In genomic region chr20:57317789-57318371, GRCh38 we compare ENCODE assay signal across 29 cellular contexts. TPM values are rescaled to one million over a fixed set of nuclear protein-coding genes. Genes with fewer than 3 reads are reported as not detected.
A peak's percentile ranks its signal among the peaks of the same experiment; 100 is the strongest.
DNase-seq lines count a peak whose midpoint lies in the region; ATAC-seq and TF ChIP-seq lines count a peak whose summit lies in the region.
"Had no signal": no experiment of that assay in that cellular context is flagged by ENCODE, and none has a peak within 500 bp of the region (broad histone marks: within the 10 kb centered on the region; RNA-seq: fewer than 3 reads in every experiment).

No MANE protein-coding gene starts in this region.

- H3K27me3 ChIP-seq in Karpas-422 (ENCODE audit: low read length): no peaks in the 10 kb centered on the region
- H3K27me3 ChIP-seq: sigmoid colon, uterus had no signal

- no peak overlapping the region for H3K27ac Mint-ChIP-seq in activated CD8-positive, alpha-beta T cell treated with anti-CD3 and anti-CD28 coated beads for 36 hours
- H3K27ac Mint-ChIP-seq in nephron progenitor cell: peak overlapping the region; percentile 88
- H3K27ac Mint-ChIP-seq in Calu3 (ENCODE audit: unreplicated experiment): no peak overlapping the region
- H3K27ac Mint-ChIP-seq: activated naive CD4-positive, alpha-beta T cell treated with anti-CD3 and anti-CD28 coated beads for 36 hours; dendritic cell treated with granulocyte-macrophage colony-stimulating factor and Interleukin-4, amounts not matched to agents 40 ng/mL and 50 ng/mL, for 4 days had no signal

- no peak for TF ChIP-seq CTCF in activated CD8-positive, alpha-beta T cell treated with anti-CD3 and anti-CD28 coated beads for 36 hours (IDR thresholded peaks at IDR 0.05)
- no peak for TF ChIP-seq CTCF in nephron progenitor cell (IDR thresholded peaks at IDR 0.05)
- TF ChIP-seq CTCF in Calu3 (IDR thresholded peaks at IDR 0.05; ENCODE audit: unreplicated experiment): no peak

- H3K9me2 ChIP-seq in Karpas-422 (replicated peaks; ENCODE audit: insufficient read depth, low read length): no peaks in the 10 kb centered on the region

- H4K20me1 ChIP-seq in Karpas-422 (ENCODE audit: insufficient read depth, low read depth, low read length): no peaks in the 10 kb centered on the region

- no peaks in the 10 kb centered on the region for H3K9me3 Mint-ChIP-seq in activated CD8-positive, alpha-beta T cell treated with anti-CD3 and anti-CD28 coated beads for 36 hours
- H3K9me3 Mint-ChIP-seq in nephron progenitor cell (no peaks in the 10 kb centered on the region), Calu3 (ENCODE audit: low read depth, unreplicated experiment) (no peaks in the 10 kb centered on the region)
- H3K9me3 Mint-ChIP-seq: activated naive CD4-positive, alpha-beta T cell treated with anti-CD3 and anti-CD28 coated beads for 36 hours; dendritic cell treated with granulocyte-macrophage colony-stimulating factor and Interleukin-4, amounts not matched to agents 40 ng/mL and 50 ng/mL, for 4 days; nephron had no signal

- no TSS peak for BruUV-seq in Calu3 (replicated peaks; lab: Mats Ljungman, UMichigan)

- no peaks in the 10 kb centered on the region for H3K9me3 ChIP-seq in Karpas-422 (ENCODE audit: low read length)
- H3K9me3 ChIP-seq: left lung, sigmoid colon, uterus had no signal

- no peaks in the 10 kb centered on the region for H3K36me3 Mint-ChIP-seq in activated CD8-positive, alpha-beta T cell treated with anti-CD3 and anti-CD28 coated beads for 36 hours (ENCODE audit: low read depth)
- H3K36me3 Mint-ChIP-seq in nephron progenitor cell (ENCODE audit: low read depth) (no peaks in the 10 kb centered on the region), Calu3 (ENCODE audit: insufficient read depth, unreplicated experiment) (no peaks in the 10 kb centered on the region)

- ATAC-seq in activated CD8-positive, alpha-beta T cell treated with anti-CD3 and anti-CD28 coated beads for 36 hours: no peak
- ATAC-seq in HG02970 (IDR thresholded peaks at IDR 0.05; ENCODE audit: low FRiP score, unreplicated experiment) (no peak), HG03045 (IDR thresholded peaks at IDR 0.05; ENCODE audit: unreplicated experiment) (no peak)
- ATAC-seq: left lung, SK-N-SH treated with all-trans-retinoic acid at 6 μM for 48 hours had no signal

- H3K27me3 Mint-ChIP-seq in activated CD8-positive, alpha-beta T cell treated with anti-CD3 and anti-CD28 coated beads for 36 hours: peaks cover 24% of the 10 kb centered on the region
- H3K27me3 Mint-ChIP-seq in nephron progenitor cell (ENCODE audit: low read depth, poor library complexity) (peaks cover 13% of the 10 kb centered on the region), Calu3 (ENCODE audit: unreplicated experiment) (peaks cover 58% of the 10 kb centered on the region)

- H2AFZ ChIP-seq in Karpas-422 (ENCODE audit: low read length): no peak overlapping the region

- H3K4me3 ChIP-seq in Karpas-422 (ENCODE audit: low read length): peak overlapping the region; percentile 41
- H3K4me3 ChIP-seq: left lung, sigmoid colon, uterus had no signal

- H3K4me3 Mint-ChIP-seq in activated CD8-positive, alpha-beta T cell treated with anti-CD3 and anti-CD28 coated beads for 36 hours: no peak overlapping the region
- H3K4me3 Mint-ChIP-seq in nephron progenitor cell (no peak overlapping the region), Calu3 (ENCODE audit: low read depth, unreplicated experiment) (no peak overlapping the region)
- H3K4me3 Mint-ChIP-seq: activated naive CD4-positive, alpha-beta T cell treated with anti-CD3 and anti-CD28 coated beads for 36 hours; dendritic cell treated with granulocyte-macrophage colony-stimulating factor and Interleukin-4, amounts not matched to agents 40 ng/mL and 50 ng/mL, for 4 days; nephron had no signal

- CTCF ChIA-PET in activated CD8-positive, alpha-beta T cell treated with anti-CD3 and anti-CD28 coated beads for 36 hours (lab: Charles Lee): no interaction called here
- CTCF ChIA-PET in Calu3 (lab: Charles Lee): interaction anchor here (1.1 kb wide), 1 partner anchor 9 kb away, joined by 3 read pairs; no protein-coding TSS in a partner anchor

- no peaks in the 10 kb centered on the region for H3K4me1 Mint-ChIP-seq in activated CD8-positive, alpha-beta T cell treated with anti-CD3 and anti-CD28 coated beads for 36 hours (ENCODE audit: low read depth)
- H3K4me1 Mint-ChIP-seq in nephron progenitor cell: peaks cover 31% of the 10 kb centered on the region
- no peaks in the 10 kb centered on the region for H3K4me1 Mint-ChIP-seq in Calu3 (ENCODE audit: low read depth, unreplicated experiment)

- H3K79me2 ChIP-seq in Karpas-422 (ENCODE audit: low read length): no peaks in the 10 kb centered on the region

- DNase-seq in DMS79 (lab: John Stamatoyannopoulos, UW): peak; percentile 56
- DNase-seq in Karpas-422: peak; percentile 78
- peak; percentile 24 for DNase-seq in activated CD8-positive, alpha-beta T cell treated with anti-CD3 and anti-CD28 coated beads for 36 hours
- no peak for DNase-seq in nephron progenitor cell
- no peak for DNase-seq in NCI-H1048 (lab: John Stamatoyannopoulos, UW)
- no peak for DNase-seq in Calu3
- DNase-seq: activated CD4-positive, alpha-beta T cell treated with anti-CD3 and anti-CD28 coated beads, Interleukin-2, amount 50 U/mL, for 48 hours; activated CD4-positive, CD25-positive, alpha-beta regulatory T cell; activated naive CD4-positive, alpha-beta T cell treated with anti-CD3 and anti-CD28 coated beads for 36 hours; activated T-cell treated with anti-CD3 and anti-CD28 coated beads, Interleukin-2, amount 50 U/mL, for 48 hours; amniotic stem cell; GF-D8; left lung; NCI-H1105; NCI-H2081 treated with DMSO at 0.1 percent for 48 hours; posterior cingulate gyrus; sigmoid colon; T-helper 9 cell; uterus had no signal

- H3K4me1 ChIP-seq in Karpas-422 (ENCODE audit: low read length): peaks cover 94% of the 10 kb centered on the region
- H3K4me1 ChIP-seq: left lung, uterus had no signal

- H3K36me3 ChIP-seq in Karpas-422 (ENCODE audit: insufficient read depth, low read length): 0 out of 2 replicates have a peak, but pooled peaks cover 5% of the 10 kb centered on the region
- H3K36me3 ChIP-seq: left lung, sigmoid colon, uterus had no signal

- POLR2A ChIA-PET in activated CD8-positive, alpha-beta T cell treated with anti-CD3 and anti-CD28 coated beads for 36 hours (lab: Charles Lee): no interaction called here

- peak overlapping the region; percentile 97 for H3K27ac ChIP-seq in Karpas-422 (ENCODE audit: low read length)
- H3K27ac ChIP-seq: left lung, sigmoid colon, uterus had no signal

- peak overlapping the region; percentile 76 for H3K9ac ChIP-seq in Karpas-422 (ENCODE audit: low read length)

- peak overlapping the region; percentile 59 for H3K4me2 ChIP-seq in Karpas-422 (ENCODE audit: low read depth, low read length, poor library complexity, severe bottlenecking)

- intact Hi-C loops in activated CD8-positive, alpha-beta T cell treated with anti-CD3 and anti-CD28 coated beads for 36 hours (cut with micrococcal nuclease): no loop called here
- intact Hi-C loops in Calu3 (cut with micrococcal nuclease; ENCODE audit: unreplicated experiment): no loop called here

RNA-seq across cellular contexts. Expression of gene SPO11, which starts 11.7 kb away (rescaled TPM):
- total RNA-seq in Karpas-422 (2014; rRNA removed; shearing (Covaris generic); ENCODE audit: low replicate concordance): not detected in 2 replicates
- total RNA-seq in activated CD8-positive, alpha-beta T cell treated with anti-CD3 and anti-CD28 coated beads for 36 hours: not detected
- not detected in 2 replicates for total RNA-seq in Calu3 (2022)
- total RNA-seq: activated naive CD4-positive, alpha-beta T cell treated with anti-CD3 and anti-CD28 coated beads for 36 hours; bronchial epithelial cell; endothelial cell of umbilical vein; left lung; mesenteric fat pad; NCI-H460; RPMI7951; sigmoid colon; uterus had no signal

RNA-seq across cellular contexts. Expression of gene RAE1, which starts 33.2 kb away (rescaled TPM):
- total RNA-seq in Karpas-422 (2014; rRNA removed; shearing (Covaris generic); ENCODE audit: low replicate concordance): 19.0 and 59.6 TPM in 2 replicates
- total RNA-seq in activated CD8-positive, alpha-beta T cell treated with anti-CD3 and anti-CD28 coated beads for 36 hours: 10 to 100 TPM; 41.1 to 42.9 TPM
- 59.5 and 64.1 TPM in 2 replicates for total RNA-seq in Calu3 (2022)

RNA-seq across cellular contexts. Expression of gene BMP7, which starts 51.4 kb away (rescaled TPM):
- total RNA-seq in Karpas-422 (2014; rRNA removed; shearing (Covaris generic); ENCODE audit: low replicate concordance): not detected in 2 replicates
- total RNA-seq in activated CD8-positive, alpha-beta T cell treated with anti-CD3 and anti-CD28 coated beads for 36 hours: not detected
- total RNA-seq in Calu3 (2022): not detected in 2 replicates
- total RNA-seq: activated naive CD4-positive, alpha-beta T cell treated with anti-CD3 and anti-CD28 coated beads for 36 hours; bronchial epithelial cell; endothelial cell of umbilical vein had no signal

Comparison
In these comparisons a context has a peak if more than half of its experiments do, and no peak if none do; other contexts are left out.
1. DNase-seq: peak in DMS79 (single experiment), Karpas-422 (single experiment) and activated CD8-positive, alpha-beta T cell treated with anti-CD3 and anti-CD28 coated beads for 36 hours (single experiment); none in nephron progenitor cell (single experiment), NCI-H1048 (single experiment) and Calu3 (single experiment).